ENCODE assay signal across 14 cellular contexts in the genomic region with DNA sequence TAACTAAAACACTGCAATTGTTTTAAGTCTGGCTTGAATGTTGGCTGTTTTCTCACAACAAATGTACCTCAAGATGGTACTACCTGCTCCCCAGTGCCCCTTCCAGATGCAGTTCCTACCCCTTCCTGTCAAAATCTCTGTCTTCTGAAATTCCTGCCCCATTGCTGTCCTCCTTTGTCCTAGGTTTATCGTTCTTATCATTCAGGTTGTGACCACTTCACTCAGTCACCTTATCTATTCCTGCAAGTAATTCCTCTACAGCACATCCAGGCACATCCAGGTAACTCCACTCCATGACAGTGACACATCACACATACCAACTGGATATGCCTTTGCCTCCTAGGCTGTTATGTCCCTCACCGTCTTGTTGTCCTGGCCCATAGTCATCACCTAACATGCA.
DNase-seq lines count a peak whose midpoint lies in the region; ATAC-seq and TF ChIP-seq lines count a peak whose summit lies in the region.
"Had no signal": no experiment of that assay in that cellular context is flagged by ENCODE, and none has a peak within 500 bp of the region (broad histone marks: within the 10 kb centered on the region; RNA-seq: fewer than 3 reads in every experiment).

No MANE protein-coding gene starts in this region.

- WGBS in esophagus muscularis mucosa, result 81% methylated on average over 2 of the region's 2 CpGs
- 60 to 81% methylated on average over 2 of the region's 2 CpGs for WGBS in gastroesophageal sphincter (ENCODE audit: low coverage in 1 of 2), 2 donors

- no peaks in the 10 kb centered on the region for H3K4me1 Mint-ChIP-seq in HFFc6 (ENCODE audit: low read depth)
- H3K4me1 Mint-ChIP-seq: H9 had no signal

- no peak overlapping the region for H3K4me3 ChIP-seq in HUES48 (ENCODE audit: low read depth, low read length)
- H3K4me3 ChIP-seq in PC-9, result no peak overlapping the region
- H3K4me3 ChIP-seq in esophagus muscularis mucosa, result no peak overlapping the region
- no peak overlapping the region for H3K4me3 ChIP-seq in parathyroid adenoma (ENCODE audit: low read depth, low read length)
- H3K4me3 ChIP-seq in gastroesophageal sphincter, result no peak overlapping the region

- TF ChIP-seq POLR2A in esophagus muscularis mucosa (IDR thresholded peaks at IDR 0.05; ENCODE audit: low read depth) (no peak), gastroesophageal sphincter (IDR thresholded peaks at IDR 0.05) (no peak)

- TF ChIP-seq EP300 in esophagus muscularis mucosa (IDR thresholded peaks at IDR 0.05), result no peak
- no peak for TF ChIP-seq EP300 in gastroesophageal sphincter (IDR thresholded peaks at IDR 0.05)

- H3K27ac Mint-ChIP-seq in HFFc6, result no peak overlapping the region
- H3K27ac Mint-ChIP-seq: CD4-positive, alpha-beta T cell; H9 had no signal

- POLR2A ChIA-PET in PC-9 (lab: Charles Lee; ENCODE audit: unreplicated experiment), result interaction anchor here (0.6 kb wide), 1 partner anchor 1997 kb away, joined by 3 read pairs; no protein-coding TSS in a partner anchor

- no peaks in the 10 kb centered on the region for H3K36me3 ChIP-seq in HUES48 (ENCODE audit: control insufficient read depth, insufficient read depth, low read length)
- no peaks in the 10 kb centered on the region for H3K36me3 ChIP-seq in PC-9 (ENCODE audit: low read depth)
- no peaks in the 10 kb centered on the region for H3K36me3 ChIP-seq in esophagus muscularis mucosa
- no peaks in the 10 kb centered on the region for H3K36me3 ChIP-seq in parathyroid adenoma (ENCODE audit: control insufficient read depth, insufficient read depth, low read length)
- H3K36me3 ChIP-seq in gastroesophageal sphincter, result no peaks in the 10 kb centered on the region

- DNase-seq in PC-9 (no peak), esophagus muscularis mucosa (ENCODE audit: extremely low spot score) (peak; percentile 57), HFFc6 (no peak)
- DNase-seq: ACHN; AML-193; Caco-2; CD4-positive, alpha-beta T cell; GOT3; H9 had no signal

- no peaks in the 10 kb centered on the region for H3F3A ChIP-seq in PC-9 (ENCODE audit: insufficient read depth, low read depth)

- no TSS peak for BruUV-seq in PC-9 (replicated peaks; lab: Mats Ljungman, UMichigan)

- H3K4me1 ChIP-seq in HUES48 (ENCODE audit: control insufficient read depth, insufficient read depth, low read length), result no peaks in the 10 kb centered on the region
- no peaks in the 10 kb centered on the region for H3K4me1 ChIP-seq in PC-9 (replicated peaks; ENCODE audit: insufficient read depth)
- peaks cover 0 to 2% (median 0%) of the 10 kb centered on the region in 4 donors for H3K4me1 ChIP-seq in esophagus muscularis mucosa
- H3K4me1 ChIP-seq in parathyroid adenoma, result peaks cover 3% of the 10 kb centered on the region
- no peaks in the 10 kb centered on the region for H3K4me1 ChIP-seq in gastroesophageal sphincter
- H3K4me1 ChIP-seq: Caco-2 had no signal

- intact Hi-C loops in PC-9 (cut with micrococcal nuclease; ENCODE audit: unreplicated experiment), result no loop called here
- intact Hi-C loops in esophagus muscularis mucosa (cut with DNase I), result no loop called here

- no peak overlapping the region for H3K4me3 Mint-ChIP-seq in HFFc6
- H3K4me3 Mint-ChIP-seq: CD4-positive, alpha-beta T cell; H9 had no signal

- no peak for ATAC-seq in gastroesophageal sphincter
- ATAC-seq in GM18511 (IDR thresholded peaks at IDR 0.05; ENCODE audit: unreplicated experiment), result no peak

- no peaks in the 10 kb centered on the region for H3K27me3 ChIP-seq in HUES48 (ENCODE audit: control insufficient read depth, insufficient read depth, low read length)
- H3K27me3 ChIP-seq in PC-9 (ENCODE audit: insufficient read depth, low read depth), result no peaks in the 10 kb centered on the region
- no peaks in the 10 kb centered on the region for H3K27me3 ChIP-seq in esophagus muscularis mucosa
- H3K27me3 ChIP-seq in parathyroid adenoma (ENCODE audit: control insufficient read depth, insufficient read depth, low read length), result no peaks in the 10 kb centered on the region
- no peaks in the 10 kb centered on the region for H3K27me3 ChIP-seq in gastroesophageal sphincter

- no peak for TF ChIP-seq CTCF in PC-9 (conservative IDR thresholded peaks at IDR 0.05)
- TF ChIP-seq CTCF in esophagus muscularis mucosa (IDR thresholded peaks at IDR 0.05), result no peak
- no peak for TF ChIP-seq CTCF in parathyroid adenoma (IDR thresholded peaks at IDR 0.05)
- no peak for TF ChIP-seq CTCF in gastroesophageal sphincter (IDR thresholded peaks at IDR 0.05)
- TF ChIP-seq CTCF in HFFc6 (IDR thresholded peaks at IDR 0.05), result no peak

- H3K79me2 ChIP-seq in PC-9 (ENCODE audit: low read depth) (no peaks in the 10 kb centered on the region), parathyroid adenoma (no peaks in the 10 kb centered on the region)

- no peak overlapping the region for H3K4me2 ChIP-seq in PC-9
- no peak overlapping the region for H3K4me2 ChIP-seq in parathyroid adenoma (ENCODE audit: low read length)

- H3K27ac ChIP-seq in HUES48 (ENCODE audit: low read depth, low read length) (peak overlapping the region; percentile 46), PC-9 (no peak overlapping the region), esophagus muscularis mucosa (replicated peaks in 1 of 4) (no peak overlapping the region), parathyroid adenoma (no peak overlapping the region), gastroesophageal sphincter (no peak overlapping the region)
- H3K27ac ChIP-seq: C4-2B had no signal

- no peaks in the 10 kb centered on the region for H4K20me1 ChIP-seq in PC-9 (ENCODE audit: insufficient read depth)

- CTCF ChIA-PET in PC-9 (lab: Charles Lee), result no interaction called here

- no peaks in the 10 kb centered on the region for H3K9me3 ChIP-seq in HUES48 (ENCODE audit: control insufficient read depth, insufficient read depth, low read length)
- no peaks in the 10 kb centered on the region for H3K9me3 ChIP-seq in PC-9 (ENCODE audit: insufficient read depth, low read depth)
- no peaks in the 10 kb centered on the region for H3K9me3 ChIP-seq in esophagus muscularis mucosa
- no peaks in the 10 kb centered on the region for H3K9me3 ChIP-seq in parathyroid adenoma (ENCODE audit: control insufficient read depth, low read length)
- no peaks in the 10 kb centered on the region for H3K9me3 ChIP-seq in gastroesophageal sphincter
- H3K9me3 ChIP-seq: Caco-2 had no signal

- no peaks in the 10 kb centered on the region for H3K27me3 Mint-ChIP-seq in HFFc6 (ENCODE audit: insufficient read depth)
- H3K27me3 Mint-ChIP-seq: CD4-positive, alpha-beta T cell had no signal

- H2AFZ ChIP-seq in PC-9, result peak overlapping the region; percentile 52; the same call in 1 of the 2 replicates
- peak overlapping the region; percentile 23 for H2AFZ ChIP-seq in parathyroid adenoma

- peaks cover 12% of the 10 kb centered on the region for H3K36me3 Mint-ChIP-seq in HFFc6 (ENCODE audit: low read depth)

- H3K9me2 ChIP-seq in PC-9 (ENCODE audit: insufficient read depth), result no peaks in the 10 kb centered on the region

- peaks cover 29% of the 10 kb centered on the region for H3K9me3 Mint-ChIP-seq in HFFc6
- H3K9me3 Mint-ChIP-seq: CD4-positive, alpha-beta T cell; H9 had no signal

- H3K9ac ChIP-seq in HUES48 (ENCODE audit: low read depth, low read length), result no peak overlapping the region
- no peak overlapping the region for H3K9ac ChIP-seq in parathyroid adenoma
